14 cellular contexts compared by ENCODE assay signal in genomic region chr2:207828361-207829057, GRCh38. TPM values are rescaled to one million over a fixed set of nuclear protein-coding genes. Genes with fewer than 3 reads are reported as not detected.
DNase-seq lines count a peak whose midpoint lies in the region; TF ChIP-seq lines count a peak whose summit lies in the region.
"Had no signal": no experiment of that assay in that cellular context is flagged by ENCODE, and none has a peak within 500 bp of the region (broad histone marks: within the 10 kb centered on the region; RNA-seq: fewer than 3 reads in every experiment).

No MANE protein-coding gene starts in this region.

- no peaks in the 10 kb centered on the region for H3K36me3 ChIP-seq in SK-N-SH (replicated peaks in 1 of 2; ENCODE audit: control insufficient read depth in 1 of 2, insufficient read depth in 2 of 2, low read length in 1 of 2)

- TF ChIP-seq RAD21 in SK-N-SH (IDR thresholded peaks at IDR 0.05; ENCODE audit: low read length), result no peak

- no peak for TF ChIP-seq EP300 in SK-N-SH (IDR thresholded peaks at IDR 0.05; ENCODE audit: borderline replicate concordance in 1 of 2, low read depth in 1 of 2, low read length in 1 of 2)

- H3K27ac ChIP-seq in SK-N-SH (ENCODE audit: low read depth in 2 of 2, low read length in 1 of 2) (no peak overlapping the region), epithelial cell of prostate (peak overlapping the region; percentile 23)

- H2AFZ ChIP-seq in SK-N-SH (ENCODE audit: low read depth), result no peak overlapping the region

- no peaks in the 10 kb centered on the region for H3K9me3 Mint-ChIP-seq in activated CD4-positive, alpha-beta memory T cell treated with anti-CD3 and anti-CD28 coated beads, Interleukin-2, amount 10 ng/mL, durations not matched to agents 7 days and 5 days
- H3K9me3 Mint-ChIP-seq: activated T-helper 1 cell treated with anti-CD3 and anti-CD28 coated beads, Interleukin-12 subunit alpha, Interleukin-12 subunit beta, Interleukin-2, Interleukin-4 antibody, amounts not matched to agents 30 ng/mL and 10 ng/mL and 1 ng/mL, durations not matched to agents 14 hours and 24 hours and 36 hours; CD4-positive, alpha-beta memory T cell had no signal

- no peak overlapping the region for H3K27ac Mint-ChIP-seq in activated CD4-positive, alpha-beta memory T cell treated with anti-CD3 and anti-CD28 coated beads, Interleukin-2, amount 10 ng/mL, durations not matched to agents 7 days and 5 days
- H3K27ac Mint-ChIP-seq: activated T-helper 1 cell treated with anti-CD3 and anti-CD28 coated beads, Interleukin-12 subunit alpha, Interleukin-12 subunit beta, Interleukin-2, Interleukin-4 antibody, amounts not matched to agents 30 ng/mL and 10 ng/mL and 1 ng/mL, durations not matched to agents 14 hours and 24 hours and 36 hours had no signal

- DNase-seq in EL (peak; percentile 6), SK-N-SH (no peak), epithelial cell of prostate (ENCODE audit: low read depth, low spot score) (no peak), posterior vena cava (ENCODE audit: low spot score) (peak; percentile 32), GM13977 (ENCODE audit: low spot score) (no peak), GM19238 (ENCODE audit: insufficient read length, low spot score) (no peak)
- no peak for DNase-seq in activated CD4-positive, alpha-beta memory T cell treated with anti-CD3 and anti-CD28 coated beads, Interleukin-2, amount 10 ng/mL, durations not matched to agents 7 days and 5 days
- no peak for DNase-seq in activated CD4-positive, alpha-beta T cell treated with anti-CD3 and anti-CD28 coated beads for 48 hours
- DNase-seq: activated CD4-positive, CD25-positive, alpha-beta regulatory T cell; CD4-positive, alpha-beta memory T cell; glutamatergic neuron; Karpas-422 had no signal

- POLR2A ChIA-PET in SK-N-SH (lab: Yijun Ruan, JAX), result no interaction called here
- POLR2A ChIA-PET in activated CD4-positive, alpha-beta memory T cell treated with anti-CD3 and anti-CD28 coated beads, Interleukin-2, amount 10 ng/mL, durations not matched to agents 7 days and 5 days (lab: Charles Lee), result no interaction called here

- no peak overlapping the region for H3K4me3 ChIP-seq in SK-N-SH (ENCODE audit: low read depth in 2 of 2, low read length in 1 of 2)
- H3K4me3 ChIP-seq: lung had no signal

- no peaks in the 10 kb centered on the region for H3K27me3 ChIP-seq in SK-N-SH (ENCODE audit: insufficient read depth)

- H3K79me2 ChIP-seq in SK-N-SH (ENCODE audit: insufficient read depth), result no peaks in the 10 kb centered on the region

- H3K9me2 ChIP-seq in SK-N-SH, result no peaks in the 10 kb centered on the region

- no peaks in the 10 kb centered on the region for H3K27me3 Mint-ChIP-seq in activated CD4-positive, alpha-beta memory T cell treated with anti-CD3 and anti-CD28 coated beads, Interleukin-2, amount 10 ng/mL, durations not matched to agents 7 days and 5 days
- H3K27me3 Mint-ChIP-seq: CD4-positive, alpha-beta memory T cell had no signal

- no peaks in the 10 kb centered on the region for H3F3A ChIP-seq in SK-N-SH (replicated peaks; ENCODE audit: insufficient read depth)

- peaks cover 0 to 15% of the 10 kb centered on the region in 2 experiments; a peak in 1 of 4 replicates for H3K4me1 ChIP-seq in SK-N-SH (ENCODE audit: control insufficient read depth in 1 of 2, insufficient read depth in 2 of 2, low read depth in 1 of 2, low read length in 1 of 2)

- in situ Hi-C loops in GM13977 (cut with MboI; ENCODE audit: low pct_unique_long_range_greater_than_20kb, low sequenced_read_pairs, unreplicated experiment), result no loop called here

- intact Hi-C loops in posterior vena cava (cut with DNase I), result loop anchor here in 1 of 2 donors (1.0 kb wide), 1 partner anchor 12 kb away; no protein-coding TSS in a partner anchor

- H3K9me3 ChIP-seq in SK-N-SH, result no peaks in the 10 kb centered on the region

- CTCF ChIA-PET in SK-N-SH (lab: Yijun Ruan, JAX), result no interaction called here
- CTCF ChIA-PET in activated CD4-positive, alpha-beta memory T cell treated with anti-CD3 and anti-CD28 coated beads, Interleukin-2, amount 10 ng/mL, durations not matched to agents 7 days and 5 days (lab: Charles Lee), result no interaction called here

- peaks cover 19% of the 10 kb centered on the region for H3K4me1 Mint-ChIP-seq in activated CD4-positive, alpha-beta memory T cell treated with anti-CD3 and anti-CD28 coated beads, Interleukin-2, amount 10 ng/mL, durations not matched to agents 7 days and 5 days

- H3K9ac ChIP-seq in SK-N-SH, result no peak overlapping the region

- H3K4me3 Mint-ChIP-seq in activated CD4-positive, alpha-beta memory T cell treated with anti-CD3 and anti-CD28 coated beads, Interleukin-2, amount 10 ng/mL, durations not matched to agents 7 days and 5 days, result no peak overlapping the region
- H3K4me3 Mint-ChIP-seq: activated T-helper 1 cell treated with anti-CD3 and anti-CD28 coated beads, Interleukin-12 subunit alpha, Interleukin-12 subunit beta, Interleukin-2, Interleukin-4 antibody, amounts not matched to agents 30 ng/mL and 10 ng/mL and 1 ng/mL, durations not matched to agents 14 hours and 24 hours and 36 hours; CD4-positive, alpha-beta memory T cell had no signal

- H4K20me1 ChIP-seq in SK-N-SH (ENCODE audit: insufficient read depth), result no peaks in the 10 kb centered on the region

- WGBS in SK-N-SH (ENCODE audit: low lambda C conversion rate), result 77% methylated on average over 12 of the region's 12 CpGs

- 0 out of 2 replicates have a peak overlapping the region, but pooled peaks have one; percentile 3 for H3K4me2 ChIP-seq in SK-N-SH

- TF ChIP-seq CTCF in SK-N-SH (IDR thresholded peaks at IDR 0.05) (no peak), GM13977 (IDR thresholded peaks at IDR 0.05; ENCODE audit: extremely low read depth, insufficient read depth, missing control alignments) (no peak)

- H3K36me3 Mint-ChIP-seq in activated CD4-positive, alpha-beta memory T cell treated with anti-CD3 and anti-CD28 coated beads, Interleukin-2, amount 10 ng/mL, durations not matched to agents 7 days and 5 days (ENCODE audit: low read depth), result no peaks in the 10 kb centered on the region

TF ChIP-seq in SK-N-SH, 30 proteins besides CTCF, POLR2A, EP300 and RAD21:
- no peak for TF ChIP-seq POLR2AphosphoS5 (IDR thresholded peaks at IDR 0.05; ENCODE audit: low read depth, low read length)
- TF ChIP-seq FOSL2 (IDR thresholded peaks at IDR 0.05; ENCODE audit: borderline replicate concordance, low read depth), result peak; percentile 25; the same call in 1 of the 2 replicates
- no peak for TF ChIP-seq NFIC (IDR thresholded peaks at IDR 0.05; ENCODE audit: borderline replicate concordance)
- TF ChIP-seq REST (IDR thresholded peaks at IDR 0.05; ENCODE audit: low read depth, low read length), result no peak
- TF ChIP-seq USF1 (IDR thresholded peaks at IDR 0.05; ENCODE audit: borderline replicate concordance, low read depth), result no peak
- no peak for TF ChIP-seq RFX5 (IDR thresholded peaks at IDR 0.05; ENCODE audit: low read length)

RNA-seq across cellular contexts. Expression of gene FZD5, which starts 58.8 kb away (rescaled TPM):
- 0.52 and 0.72 TPM in 2 replicates for polyA plus RNA-seq in SK-N-SH (2012; rRNA removed)
- 0.66 and 0.72 TPM in 2 replicates for polyA plus RNA-seq in SK-N-SH (2012; cell fraction: cytosol; rRNA removed)
- polyA plus RNA-seq in SK-N-SH (2012; cell fraction: nucleus; rRNA removed), result 0.41 and 0.66 TPM in 2 replicates
- 1 to 10 TPM; 3.4 to 3.7 TPM for total RNA-seq in posterior vena cava
- under 1 TPM; 0.40 to 0.55 TPM for total RNA-seq in activated CD4-positive, alpha-beta memory T cell treated with anti-CD3 and anti-CD28 coated beads, Interleukin-2, amount 10 ng/mL, durations not matched to agents 7 days and 5 days

Comparison
In these comparisons a context has a peak if more than half of its experiments do, and no peak if none do; other contexts are left out.
1. DNase-seq: peak in EL (single experiment) and posterior vena cava (single experiment); none in SK-N-SH (single experiment), epithelial cell of prostate (single experiment), GM13977 (single experiment), GM19238 (single experiment), activated CD4-positive, alpha-beta memory T cell treated with anti-CD3 and anti-CD28 coated beads, Interleukin-2, amount 10 ng/mL, durations not matched to agents 7 days and 5 days (single experiment) and activated CD4-positive, alpha-beta T cell treated with anti-CD3 and anti-CD28 coated beads for 48 hours (single experiment).